8 cellular contexts compared by ENCODE assay signal in the genomic region with DNA sequence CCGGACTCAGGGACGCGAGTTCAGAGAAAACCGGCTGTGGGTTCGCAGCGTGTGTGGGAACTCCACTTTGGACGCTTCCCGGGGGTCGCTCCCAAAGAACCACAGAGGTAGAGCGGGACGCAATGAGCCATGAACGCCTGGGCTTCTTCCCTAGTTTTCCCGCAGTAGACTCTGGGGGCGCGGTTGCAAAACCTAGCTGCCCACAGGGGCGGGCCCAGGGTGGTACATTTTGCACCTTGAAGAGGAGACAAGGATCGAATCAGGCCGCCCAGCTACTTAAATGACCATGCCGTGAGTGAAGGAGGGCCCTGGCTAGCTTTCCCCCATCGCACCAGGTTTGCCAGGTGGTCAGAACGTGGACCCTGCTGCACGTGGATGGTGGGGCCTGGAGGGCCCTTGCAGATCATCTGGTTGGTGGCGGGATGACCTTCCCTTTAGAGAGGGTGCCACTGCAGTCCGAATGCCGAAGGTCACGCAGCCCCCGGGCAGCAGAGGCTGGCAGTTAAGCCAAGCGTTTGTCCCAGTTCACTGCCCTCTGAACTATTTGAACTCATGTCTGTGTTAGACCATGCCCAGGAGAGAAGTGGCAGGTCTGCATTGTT. TPM values are rescaled to one million over a fixed set of nuclear protein-coding genes. Genes with fewer than 3 reads are reported as not detected.
DNase-seq lines count a peak whose midpoint lies in the region; ATAC-seq and TF ChIP-seq lines count a peak whose summit lies in the region.

No MANE protein-coding gene starts in this region.

- no peak for TF ChIP-seq RAD21 in Ishikawa (IDR thresholded peaks at IDR 0.05; ENCODE audit: low read depth)

- peaks cover 2% of the 10 kb centered on the region for H3K4me1 Mint-ChIP-seq in activated T-cell treated with anti-CD3 and anti-CD28 coated beads, Interleukin-2, amount 50 U/mL, for 24 hours (ENCODE audit: low read depth)

- H3K36me3 Mint-ChIP-seq in activated T-cell treated with anti-CD3 and anti-CD28 coated beads, Interleukin-2, amount 50 U/mL, for 24 hours (ENCODE audit: low read depth): no peaks in the 10 kb centered on the region

- no peak for TF ChIP-seq EP300 in Ishikawa (IDR thresholded peaks at IDR 0.05; ENCODE audit: borderline replicate concordance)

- H3K9me3 ChIP-seq in iPS-18c (ENCODE audit: control insufficient read depth, insufficient read depth, low read length) (no peaks in the 10 kb centered on the region), skeletal muscle tissue (ENCODE audit: control insufficient read depth in 3 of 3, low read length in 3 of 3) (no peaks in the 10 kb centered on the region)

- no peaks in the 10 kb centered on the region for H3K36me3 ChIP-seq in skeletal muscle tissue (ENCODE audit: control insufficient read depth in 3 of 3, insufficient read depth in 3 of 3, low read length in 3 of 3)

- H3K9ac ChIP-seq in skeletal muscle tissue (ENCODE audit: low read depth in 1 of 3, low read length in 3 of 3): peak overlapping the region; percentile 2 to 77 (median 33)

- ATAC-seq in HG02763 (IDR thresholded peaks at IDR 0.05; ENCODE audit: unreplicated experiment): no peak

- H3K27me3 ChIP-seq in skeletal muscle tissue (ENCODE audit: control insufficient read depth in 3 of 3, insufficient read depth in 3 of 3, low read length in 3 of 3): peaks cover 0 to 14% (median 7%) of the 10 kb centered on the region in 3 donors

- H3K27ac ChIP-seq in angular gyrus (ENCODE audit: low read depth, low read length) (peak overlapping the region; percentile 92), skeletal muscle tissue (ENCODE audit: low read depth, low read length) (no peak overlapping the region)

- H3K4me3 Mint-ChIP-seq in activated T-cell treated with anti-CD3 and anti-CD28 coated beads, Interleukin-2, amount 50 U/mL, for 24 hours: no peak overlapping the region

- H3K4me1 ChIP-seq in skeletal muscle tissue (ENCODE audit: control insufficient read depth in 3 of 3, insufficient read depth in 3 of 3, low read length in 3 of 3): peaks cover 7 to 11% (median 9%) of the 10 kb centered on the region in 3 donors

- peak; percentile 33 for DNase-seq in DMS153 treated with DMSO at 0.1 percent for 48 hours (lab: John Stamatoyannopoulos, UW; ENCODE audit: unreplicated experiment)
- no peak for DNase-seq in DMS79 treated with DMSO at 0.1 percent for 48 hours (lab: John Stamatoyannopoulos, UW)
- no peak for DNase-seq in activated T-cell treated with anti-CD3 and anti-CD28 coated beads, Interleukin-2, amount 50 U/mL, for 24 hours

- H3K27ac Mint-ChIP-seq in activated T-cell treated with anti-CD3 and anti-CD28 coated beads, Interleukin-2, amount 50 U/mL, for 24 hours: no peak overlapping the region

- H3K27me3 Mint-ChIP-seq in activated T-cell treated with anti-CD3 and anti-CD28 coated beads, Interleukin-2, amount 50 U/mL, for 24 hours: peaks cover 53% of the 10 kb centered on the region

- peak overlapping the region; percentile 84 for H3K4me3 ChIP-seq in iPS-18c (ENCODE audit: insufficient read depth, low read depth, low read length)
- peak overlapping the region; percentile 62 to 79 (median 75) for H3K4me3 ChIP-seq in skeletal muscle tissue (ENCODE audit: low read length in 3 of 3)

- H3K9me3 Mint-ChIP-seq in activated T-cell treated with anti-CD3 and anti-CD28 coated beads, Interleukin-2, amount 50 U/mL, for 24 hours: no peaks in the 10 kb centered on the region

TF ChIP-seq in Ishikawa, 13 proteins besides CTCF, POLR2A, EP300 and RAD21:
- TF ChIP-seq, protein P1, sequence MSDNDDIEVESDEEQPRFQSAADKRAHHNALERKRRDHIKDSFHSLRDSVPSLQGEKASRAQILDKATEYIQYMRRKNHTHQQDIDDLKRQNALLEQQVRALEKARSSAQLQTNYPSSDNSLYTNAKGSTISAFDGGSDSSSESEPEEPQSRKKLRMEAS (IDR thresholded peaks at IDR 0.05): peak; percentile 70
- TF ChIP-seq ZBTB7A (IDR thresholded peaks at IDR 0.05; ENCODE audit: low read depth): peak; percentile 16
- peak; percentile 61 for TF ChIP-seq CEBPB (IDR thresholded peaks at IDR 0.05)
- TF ChIP-seq FOXM1 (IDR thresholded peaks at IDR 0.05; ENCODE audit: borderline replicate concordance, low read depth): no peak

RNA-seq across cellular contexts. Expression of a gene that starts 0.6 kb away (rescaled TPM):
- total RNA-seq in skeletal muscle tissue: 1.6 TPM
